ENCODE assay signal across 11 cellular contexts in genomic region chr6:3294921-3295871, GRCh38. TPM values are rescaled to one million over a fixed set of nuclear protein-coding genes. Genes with fewer than 3 reads are reported as not detected.
A peak's percentile ranks its signal among the peaks of the same experiment; 100 is the strongest.
DNase-seq lines count a peak whose midpoint lies in the region; ATAC-seq, FAIRE-seq and TF ChIP-seq lines count a peak whose summit lies in the region.
"Had no signal": no experiment of that assay in that cellular context is flagged by ENCODE, and none has a peak within 500 bp of the region (broad histone marks: within the 10 kb centered on the region; RNA-seq: fewer than 3 reads in every experiment).

No MANE protein-coding gene starts in this region.

- no peak overlapping the region for H3K27ac Mint-ChIP-seq in chondrocyte (ENCODE audit: unreplicated experiment)
- peak overlapping the region; percentile 90 for H3K27ac Mint-ChIP-seq in neural crest cell (ENCODE audit: unreplicated experiment)

- H3K27me3 Mint-ChIP-seq in chondrocyte (ENCODE audit: low read depth) (no peaks in the 10 kb centered on the region), neural crest cell (ENCODE audit: low read depth) (peaks cover 2% of the 10 kb centered on the region)

- FAIRE-seq in D721Med (lab: Jason Lieb, UNC) = peak; percentile 84

- H3K36me3 Mint-ChIP-seq in chondrocyte (ENCODE audit: low read depth) (peaks cover 12% of the 10 kb centered on the region), neural crest cell (ENCODE audit: low read depth) (peaks cover 3% of the 10 kb centered on the region)

- DNase-seq in D721Med (ENCODE audit: insufficient read length, low spot score) = no peak
- DNase-seq in NCI-H2196 (lab: John Stamatoyannopoulos, UW; ENCODE audit: unreplicated experiment) = peak; percentile 85
- DNase-seq in chondrocyte (ENCODE audit: low spot score) = peak; percentile 70
- no peak for DNase-seq in neural crest cell (ENCODE audit: low read depth, low spot score)
- DNase-seq in stimulated activated naive CD4-positive, alpha-beta T cell treated with Interleukin-2 at 50 U/mL for 16 hours (lab: John Stamatoyannopoulos, UW) = no peak
- no peak for DNase-seq in stimulated activated CD4-positive, alpha-beta T cell treated with anti-CD3 and anti-CD28 coated beads, Interleukin-4, amount 100 ng/mL, for 1 hour
- DNase-seq: effector memory CD4-positive, alpha-beta T cell; GOT3; mammary epithelial cell had no signal

- ATAC-seq in HG03432 (IDR thresholded peaks at IDR 0.05; ENCODE audit: unreplicated experiment) (no peak), GM18868 (IDR thresholded peaks at IDR 0.05; ENCODE audit: unreplicated experiment) (no peak)

- peak; percentile 39 for TF ChIP-seq CTCF in D721Med (IDR thresholded peaks at IDR 0.05; ENCODE audit: insufficient read depth, missing control alignments)
- TF ChIP-seq CTCF in chondrocyte (IDR thresholded peaks at IDR 0.05) = peak; percentile 47
- peak; percentile 38 for TF ChIP-seq CTCF in neural crest cell (conservative IDR thresholded peaks at IDR 0.05)

- no peak overlapping the region for H3K4me3 Mint-ChIP-seq in chondrocyte (ENCODE audit: unreplicated experiment)
- peak overlapping the region; percentile 12 for H3K4me3 Mint-ChIP-seq in neural crest cell

- H3K4me1 Mint-ChIP-seq in chondrocyte (ENCODE audit: low read depth) (peaks cover 6% of the 10 kb centered on the region), neural crest cell (peaks cover 25% of the 10 kb centered on the region)

- H3K9me3 Mint-ChIP-seq in chondrocyte (ENCODE audit: low read depth) (no peaks in the 10 kb centered on the region), neural crest cell (no peaks in the 10 kb centered on the region)

RNA-seq across cellular contexts. Expression of gene PSMG4, which starts 36.4 kb away (rescaled TPM):
- 16.2 to 24.7 TPM (median 17.2 TPM) in 3 replicates for total RNA-seq in chondrocyte
- 26.3 and 27.9 TPM in 2 replicates for total RNA-seq in neural crest cell

Comparison
In these comparisons a context has a peak if more than half of its experiments do, and no peak if none do; other contexts are left out.
1. DNase-seq: peak in NCI-H2196 (single experiment) and chondrocyte (single experiment); none in D721Med (single experiment), neural crest cell (single experiment), stimulated activated naive CD4-positive, alpha-beta T cell treated with Interleukin-2 at 50 U/mL for 16 hours (single experiment) and stimulated activated CD4-positive, alpha-beta T cell treated with anti-CD3 and anti-CD28 coated beads, Interleukin-4, amount 100 ng/mL, for 1 hour (single experiment).
2. Peak in every context shown above with its lines, with median percentiles within 50 percentile points of each other: CTCF ChIP-seq.